8 cellular contexts compared by ENCODE assay signal in the genomic region with DNA sequence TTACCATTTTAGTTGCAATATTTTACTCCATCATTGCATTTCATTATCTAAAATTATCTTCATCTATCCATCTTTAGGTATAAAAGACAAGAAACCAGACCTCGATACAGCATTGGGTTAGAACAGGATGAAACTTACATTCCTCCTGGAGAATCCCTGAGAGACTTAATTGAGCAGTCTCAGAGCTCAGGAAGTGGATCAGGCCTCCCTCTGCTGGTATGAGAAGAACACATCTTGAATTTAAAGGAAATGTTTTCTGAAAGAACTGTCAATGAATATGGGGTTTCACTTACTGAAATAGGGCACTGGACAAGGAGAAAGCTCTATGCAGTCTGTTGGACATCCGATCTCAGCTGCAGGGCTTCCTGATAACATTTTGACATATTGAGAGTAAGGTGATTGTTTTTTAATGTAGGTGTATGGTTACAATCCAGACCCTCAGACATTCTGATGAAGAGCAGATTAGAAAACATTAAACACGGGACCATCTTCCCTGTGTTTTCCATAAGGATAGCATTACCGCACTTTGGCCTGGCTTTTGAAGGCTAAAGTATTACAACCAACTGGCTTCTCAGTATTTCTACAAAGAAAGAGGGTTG.
DNase-seq lines count a peak whose midpoint lies in the region; ATAC-seq and TF ChIP-seq lines count a peak whose summit lies in the region.

No MANE protein-coding gene starts in this region.

- no peak overlapping the region for H3K9ac ChIP-seq in adipocyte (ENCODE audit: low read length)

- H3K4me1 ChIP-seq in adipocyte (ENCODE audit: control insufficient read depth, insufficient read depth, low read length) (peaks cover 12% of the 10 kb centered on the region), transverse colon (no peaks in the 10 kb centered on the region)

- no peaks in the 10 kb centered on the region for H3K36me3 ChIP-seq in adipocyte (ENCODE audit: control insufficient read depth, insufficient read depth, low read length, severe bottlenecking)
- no peaks in the 10 kb centered on the region for H3K36me3 ChIP-seq in transverse colon

- H3K27ac ChIP-seq in transverse colon = no peak overlapping the region

- no peaks in the 10 kb centered on the region for H3K9me3 ChIP-seq in adipocyte (ENCODE audit: control insufficient read depth, low read length)
- H3K9me3 ChIP-seq in transverse colon = no peaks in the 10 kb centered on the region

- no peak overlapping the region for H3K4me3 ChIP-seq in adipocyte (ENCODE audit: low read length)
- H3K4me3 ChIP-seq in transverse colon = no peak overlapping the region

- ATAC-seq in GM21526 (IDR thresholded peaks at IDR 0.05; ENCODE audit: low FRiP score, unreplicated experiment) = no peak

- intact Hi-C loops in transverse colon (cut with DNase I; ENCODE audit: low total_unique reads) = no loop called here

- 56 to 57% methylated on average over 4 of the region's 4 CpGs for WGBS in transverse colon (ENCODE audit: low coverage in 1 of 2), 2 donors

- DNase-seq in DMS114 treated with DMSO at 0.1 percent for 48 hours (lab: John Stamatoyannopoulos, UW; ENCODE audit: unreplicated experiment) (peak; percentile 20), LHCN-M2 (ENCODE audit: low read depth) (peak; percentile 67), adipocyte (ENCODE audit: low read depth) (peak; percentile 88), iPS-NIHi11 (ENCODE audit: low spot score) (peak; percentile 44), transverse colon (no peak), NCI-H2196 treated with DMSO at 0.1 percent for 48 hours (lab: John Stamatoyannopoulos, UW; ENCODE audit: unreplicated experiment) (no peak)
- no peak for DNase-seq in stimulated activated CD8-positive, alpha-beta memory T cell treated with anti-CD3 and anti-CD28 coated beads, Interleukin-4, amount 100 ng/mL, for 48 hours

- peak in 3 of 5 experiments; percentile 24 to 38 (median 32) for TF ChIP-seq CTCF in transverse colon (IDR thresholded peaks at IDR 0.05)

- no peak for TF ChIP-seq EP300 in transverse colon (IDR thresholded peaks at IDR 0.05; ENCODE audit: low read depth)

- in situ Hi-C loops in transverse colon (cut with MboI; ENCODE audit: low pct_ligation_motif_present in 1 of 4, low pct_unique_long_range_greater_than_20kb in 1 of 4, low sequenced_read_pairs in 3 of 4) = loop anchor here (25.0 kb wide), 2 partner anchors 488 to 513 kb away; no protein-coding TSS in a partner anchor

- no peaks in the 10 kb centered on the region for H3K27me3 ChIP-seq in adipocyte (replicated peaks; ENCODE audit: control insufficient read depth, insufficient read depth, low read length)
- no peaks in the 10 kb centered on the region for H3K27me3 ChIP-seq in transverse colon

- TF ChIP-seq POLR2A in transverse colon (IDR thresholded peaks at IDR 0.05) = no peak

Comparison
In these comparisons a context has a peak if more than half of its experiments do, and no peak if none do; other contexts are left out.
1. DNase-seq: peak in DMS114 treated with DMSO at 0.1 percent for 48 hours (single experiment), LHCN-M2 (single experiment), adipocyte (single experiment) and iPS-NIHi11 (single experiment); none in transverse colon (single experiment), NCI-H2196 treated with DMSO at 0.1 percent for 48 hours (single experiment) and stimulated activated CD8-positive, alpha-beta memory T cell treated with anti-CD3 and anti-CD28 coated beads, Interleukin-4, amount 100 ng/mL, for 48 hours (single experiment).